Comparison of ENCODE assay signal across 9 cellular contexts in genomic region chr10:79488303-79488702, GRCh38. TPM values are rescaled to one million over a fixed set of nuclear protein-coding genes. Genes with fewer than 3 reads are reported as not detected.
DNase-seq lines count a peak whose midpoint lies in the region; ATAC-seq, FAIRE-seq and TF ChIP-seq lines count a peak whose summit lies in the region.
"Had no signal": no experiment of that assay in that cellular context is flagged by ENCODE, and none has a peak within 500 bp of the region (broad histone marks: within the 10 kb centered on the region; RNA-seq: fewer than 3 reads in every experiment).

No MANE protein-coding gene starts in this region.

- H3K36me3 ChIP-seq in esophagus muscularis mucosa (no peaks in the 10 kb centered on the region), small intestine (ENCODE audit: control insufficient read depth in 2 of 2, insufficient read depth in 2 of 2, low read length in 2 of 2) (no peaks in the 10 kb centered on the region)

- no peaks in the 10 kb centered on the region for H3K9me3 Mint-ChIP-seq in mesothelial cell of epicardium

- H3K9me3 ChIP-seq in esophagus muscularis mucosa (no peaks in the 10 kb centered on the region), small intestine (ENCODE audit: control insufficient read depth, low read depth) (no peaks in the 10 kb centered on the region)

- peaks cover 30% of the 10 kb centered on the region for H3K4me1 Mint-ChIP-seq in mesothelial cell of epicardium

- peak overlapping the region; percentile 49 to 77 (median 76) for H3K27ac ChIP-seq in esophagus muscularis mucosa (replicated peaks in 1 of 4)
- peak overlapping the region in 1 of 2 donors; percentile 53 for H3K27ac ChIP-seq in small intestine (ENCODE audit: low read depth in 1 of 2, low read length in 1 of 2)

- peaks cover 2% of the 10 kb centered on the region for H3K27me3 Mint-ChIP-seq in mesothelial cell of epicardium (ENCODE audit: low read depth)

- no peak overlapping the region for H3K4me3 Mint-ChIP-seq in mesothelial cell of epicardium

- DNase-seq in 8988T = peak; percentile 41
- peak; percentile 88 for DNase-seq in NCI-H226
- DNase-seq in esophagus muscularis mucosa (ENCODE audit: extremely low spot score) = peak; percentile 94
- DNase-seq in mesothelial cell of epicardium (ENCODE audit: low spot score in 2 of 2, unreplicated experiment in 2 of 2) = no peak
- no peak for DNase-seq in Kasumi-1 (lab: John Stamatoyannopoulos, UW)
- DNase-seq in small intestine = no peak
- no peak for DNase-seq in stimulated activated CD4-positive, alpha-beta T cell treated with anti-CD3 and anti-CD28 coated beads, Interleukin-1b, Interleukin-23, amount 100 ng/mL, for 48 hours

- H3K4me3 ChIP-seq in esophagus muscularis mucosa = no peak overlapping the region
- no peak overlapping the region for H3K4me3 ChIP-seq in small intestine (ENCODE audit: low read depth in 1 of 2, low read length in 2 of 2)

- FAIRE-seq in small intestine (lab: Jason Lieb, UNC) = no peak
- FAIRE-seq: A204.1 had no signal

- TF ChIP-seq POLR2A in esophagus muscularis mucosa (IDR thresholded peaks at IDR 0.05; ENCODE audit: low read depth) = no peak

- no peaks in the 10 kb centered on the region for H3K36me3 Mint-ChIP-seq in mesothelial cell of epicardium

- no peak for TF ChIP-seq EP300 in esophagus muscularis mucosa (IDR thresholded peaks at IDR 0.05)

- TF ChIP-seq CTCF in esophagus muscularis mucosa (IDR thresholded peaks at IDR 0.05) (no peak), mesothelial cell of epicardium (IDR thresholded peaks at IDR 0.05; ENCODE audit: unreplicated experiment) (no peak)

- intact Hi-C loops in esophagus muscularis mucosa (cut with DNase I) = no loop called here

- peak overlapping the region; percentile 58 for H3K27ac Mint-ChIP-seq in mesothelial cell of epicardium

- H3K27me3 ChIP-seq in esophagus muscularis mucosa = no peaks in the 10 kb centered on the region
- H3K27me3 ChIP-seq in small intestine (ENCODE audit: control insufficient read depth in 2 of 2, insufficient read depth in 2 of 2, low read length in 2 of 2) = no peaks in the 10 kb centered on the region

- ATAC-seq in HG02885 (IDR thresholded peaks at IDR 0.05; ENCODE audit: poor library complexity, unreplicated experiment) = no peak

- H3K4me1 ChIP-seq in esophagus muscularis mucosa (peaks cover 12 to 41% (median 38%) of the 10 kb centered on the region in 4 donors), small intestine (ENCODE audit: control insufficient read depth in 2 of 2, insufficient read depth in 1 of 2, low read depth in 1 of 2, low read length in 1 of 2) (no peaks in the 10 kb centered on the region)

- WGBS in esophagus muscularis mucosa = 50% methylated on average over 4 of the region's 5 CpGs
- WGBS in small intestine, 3 donors = 73 to 92% (median 83%) methylated on average over 5 of the region's 5 CpGs

RNA-seq across cellular contexts. Expression of gene EIF5AL1, which starts 24.0 kb away (rescaled TPM):
- under 1 TPM in 3 of 4 donors, not detected in 1; 0.11 to 0.42 (median 0.17) TPM for total RNA-seq in esophagus muscularis mucosa
- 0.07 TPM in 2 of 3 replicates, not detected in the other for total RNA-seq in mesothelial cell of epicardium
- polyA plus RNA-seq in small intestine = under 1 TPM; 0.22 to 0.69 (median 0.54) TPM

RNA-seq across cellular contexts. Expression of gene ZCCHC24, which starts 42.9 kb away (rescaled TPM):
- total RNA-seq in esophagus muscularis mucosa (100 to 1,000 TPM; 100 to 156 (median 120) TPM), mesothelial cell of epicardium (31.8 to 34.0 TPM (median 33.2 TPM) in 3 replicates)
- polyA plus RNA-seq in small intestine = 10 to 100 TPM in 2 of 3 donors, under 1 TPM in 1; 0.89 to 13.0 (median 10.5) TPM

Comparison
In these comparisons a context has a peak if more than half of its experiments do, and no peak if none do; other contexts are left out.
1. DNase-seq: peak in 8988T (single experiment), NCI-H226 (single experiment) and esophagus muscularis mucosa (single experiment); none in mesothelial cell of epicardium (0 of 2), Kasumi-1 (0 of 2), small intestine (single experiment) and stimulated activated CD4-positive, alpha-beta T cell treated with anti-CD3 and anti-CD28 coated beads, Interleukin-1b, Interleukin-23, amount 100 ng/mL, for 48 hours (single experiment).